ENCODE assay signal across 8 cellular contexts in the genomic region with DNA sequence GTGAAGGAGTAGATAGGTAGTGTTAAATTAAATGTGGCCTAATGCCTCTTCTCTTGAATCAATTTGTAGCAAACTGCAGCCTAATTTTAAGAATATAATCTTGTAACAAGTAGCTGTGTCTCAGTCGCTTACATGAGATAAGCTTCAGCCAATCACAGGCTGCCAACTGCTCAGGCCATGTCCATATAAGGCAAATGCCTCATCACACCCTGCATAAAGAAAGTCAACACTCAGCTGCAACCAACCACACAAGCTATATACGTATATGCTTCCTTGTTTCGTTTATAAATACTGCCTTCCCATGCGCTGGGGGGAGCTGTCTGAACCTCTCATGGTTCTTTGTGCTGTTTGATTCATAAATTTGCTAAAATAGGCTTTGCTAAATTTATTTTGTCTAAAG.
DNase-seq lines count a peak whose midpoint lies in the region; ATAC-seq, FAIRE-seq and TF ChIP-seq lines count a peak whose summit lies in the region.

No MANE protein-coding gene starts in this region.

- FAIRE-seq in kidney (lab: Jason Lieb, UNC) = no peak

- H3K9me3 ChIP-seq in kidney (ENCODE audit: control insufficient read depth in 1 of 2, low read length in 2 of 2) = no peaks in the 10 kb centered on the region

- no peak overlapping the region for H3K9ac ChIP-seq in kidney (ENCODE audit: low read length in 2 of 2)

- H3K4me3 ChIP-seq in kidney (ENCODE audit: low read length in 2 of 2) = no peak overlapping the region

- no peaks in the 10 kb centered on the region for H3K36me3 ChIP-seq in kidney (ENCODE audit: control insufficient read depth in 1 of 2, insufficient read depth in 2 of 2, low read length in 2 of 2)

- no peak overlapping the region for H3K27ac ChIP-seq in kidney (ENCODE audit: low read depth in 2 of 2, low read length in 2 of 2)

- DNase-seq in HT1080 (ENCODE audit: low read depth) (peak; percentile 14), astrocyte of the hippocampus (ENCODE audit: low read depth, low spot score) (peak; percentile 16), kidney (no peak), medulla oblongata (ENCODE audit: extremely low spot score) (no peak), germinal center (ENCODE audit: low spot score) (no peak), hypothalamus (lab: John Stamatoyannopoulos, UW) (no peak)

- ATAC-seq in GM18511 (IDR thresholded peaks at IDR 0.05; ENCODE audit: unreplicated experiment) (peak; percentile 95), GM21529 (IDR thresholded peaks at IDR 0.05; ENCODE audit: unreplicated experiment) (peak; percentile 90)

- intact Hi-C loops in kidney (cut with DNase I) = no loop called here

- TF ChIP-seq CTCF in kidney (IDR thresholded peaks at IDR 0.05; ENCODE audit: borderline replicate concordance, extremely low read depth, insufficient read depth) = no peak

- no peaks in the 10 kb centered on the region for H3K4me1 ChIP-seq in kidney (ENCODE audit: control insufficient read depth in 1 of 2, insufficient read depth in 1 of 2, low read depth in 1 of 2, low read length in 2 of 2)

Comparison
In these comparisons a context has a peak if more than half of its experiments do, and no peak if none do; other contexts are left out.
1. DNase-seq: peak in HT1080 (single experiment) and astrocyte of the hippocampus (single experiment); none in kidney (single experiment), medulla oblongata (single experiment), germinal center (single experiment) and hypothalamus (0 of 51).